ENCODE assay signal across 8 cellular contexts in genomic region chr19:11345122-11345752, GRCh38. TPM values are rescaled to one million over a fixed set of nuclear protein-coding genes. Genes with fewer than 3 reads are reported as not detected.
DNase-seq lines count a peak whose midpoint lies in the region; ATAC-seq, FAIRE-seq and TF ChIP-seq lines count a peak whose summit lies in the region.

No MANE protein-coding gene starts in this region.

- H3K27me3 Mint-ChIP-seq in naive thymus-derived CD8-positive, alpha-beta T cell: no peaks in the 10 kb centered on the region

- H3K36me3 Mint-ChIP-seq in naive thymus-derived CD8-positive, alpha-beta T cell: peaks cover 0 to 5% (median 0%) of the 10 kb centered on the region in 3 donors

- H3K4me1 ChIP-seq in aorta (ENCODE audit: control insufficient read depth in 1 of 2, insufficient read depth in 2 of 2, low read length in 2 of 2): no peaks in the 10 kb centered on the region

- H3K9me3 Mint-ChIP-seq in naive thymus-derived CD8-positive, alpha-beta T cell: peaks cover 0 to 7% (median 0%) of the 10 kb centered on the region in 9 donors

- no peak for ATAC-seq in naive thymus-derived CD8-positive, alpha-beta T cell
- ATAC-seq in HG03159 (IDR thresholded peaks at IDR 0.05; ENCODE audit: unreplicated experiment) (no peak), aorta (ENCODE audit: low FRiP score) (no peak), HG03045 (IDR thresholded peaks at IDR 0.05; ENCODE audit: unreplicated experiment) (no peak)

- H3K4me1 Mint-ChIP-seq in naive thymus-derived CD8-positive, alpha-beta T cell: peaks cover 17 to 36% (median 33%) of the 10 kb centered on the region in 4 donors

- TF ChIP-seq CTCF in C4-2B (conservative IDR thresholded peaks at IDR 0.05): no peak
- TF ChIP-seq CTCF in bronchial epithelial cell (IDR thresholded peaks at IDR 0.05; ENCODE audit: insufficient read depth, low read length, severe bottlenecking): no peak

- TF ChIP-seq RAD21 in Ishikawa (IDR thresholded peaks at IDR 0.05; ENCODE audit: low read depth): no peak; the same call in 1 of the 2 replicates

- DNase-seq in bronchial epithelial cell (ENCODE audit: low read depth) (peak; percentile 22), T1000 (lab: John Stamatoyannopoulos, UW) (no peak), aorta (no peak)
- DNase-seq in naive thymus-derived CD8-positive, alpha-beta T cell: no peak

- peaks cover 1% of the 10 kb centered on the region for H3K9me3 ChIP-seq in aorta (ENCODE audit: control insufficient read depth, low read length)

- H3K4me3 Mint-ChIP-seq in naive thymus-derived CD8-positive, alpha-beta T cell: peak overlapping the region; percentile 89 to 99 (median 94)

- H3K4me3 ChIP-seq in bronchial epithelial cell (ENCODE audit: low read depth, low read length) (peak overlapping the region; percentile 78), aorta (ENCODE audit: low read length in 2 of 2) (peak overlapping the region in 1 of 2 donors; percentile 39)

- POLR2A ChIA-PET in naive thymus-derived CD8-positive, alpha-beta T cell (lab: Charles Lee): interaction anchor here (0.6 kb wide), 1 partner anchor 28 kb away, joined by 4 read pairs; no protein-coding TSS in a partner anchor

- intact Hi-C loops in aorta (cut with DNase I): no loop called here

- no peak for TF ChIP-seq EP300 in Ishikawa (IDR thresholded peaks at IDR 0.05; ENCODE audit: borderline replicate concordance)

- FAIRE-seq in bronchial epithelial cell (lab: Jason Lieb, UNC): peak; percentile 23

- H3K27me3 ChIP-seq in bronchial epithelial cell (ENCODE audit: control insufficient read depth, insufficient read depth, low read length): no peaks in the 10 kb centered on the region
- H3K27me3 ChIP-seq in aorta (ENCODE audit: control insufficient read depth in 1 of 2, insufficient read depth in 2 of 2, low read length in 1 of 2): no peaks in the 10 kb centered on the region

- H3K27ac Mint-ChIP-seq in naive thymus-derived CD8-positive, alpha-beta T cell: peak overlapping the region in 9 of 10 donors; percentile 31 to 95 (median 89)

- peak overlapping the region; percentile 91 for H3K27ac ChIP-seq in C4-2B
- H3K27ac ChIP-seq in aorta (ENCODE audit: low read depth in 1 of 2, low read length in 2 of 2): peak overlapping the region in 1 of 2 donors; percentile 16

- peaks cover 3% of the 10 kb centered on the region for H3K36me3 ChIP-seq in bronchial epithelial cell (ENCODE audit: control insufficient read depth, insufficient read depth, low read length)
- no peaks in the 10 kb centered on the region for H3K36me3 ChIP-seq in aorta (ENCODE audit: control insufficient read depth in 1 of 2, insufficient read depth in 2 of 2, low read length in 1 of 2)

- WGBS in aorta, 2 donors: 21 to 27% methylated on average over 14 of the region's 14 CpGs

TF ChIP-seq in Ishikawa, 13 proteins besides CTCF, POLR2A, EP300 and RAD21:
- 0 out of 2 replicates have a peak, but pooled peaks have one; percentile 22 for TF ChIP-seq TEAD4 (IDR thresholded peaks at IDR 0.05)
- TF ChIP-seq NFIC (IDR thresholded peaks at IDR 0.05): peak; percentile 56; the same call in 1 of the 2 replicates
- no peak for TF ChIP-seq USF1 (IDR thresholded peaks at IDR 0.05)
- TF ChIP-seq TCF12 (IDR thresholded peaks at IDR 0.05; ENCODE audit: low read depth): no peak
- TF ChIP-seq REST (IDR thresholded peaks at IDR 0.05; ENCODE audit: low read depth): no peak
TF ChIP-seq in Ishikawa: peak in this region for 2.

RNA-seq across cellular contexts. Expression of gene TMEM205, which starts 0.8 kb away (rescaled TPM):
- 70.6 and 116 TPM in 2 replicates for total RNA-seq in bronchial epithelial cell
- total RNA-seq in naive thymus-derived CD8-positive, alpha-beta T cell: 10 to 100 TPM; 22.9 to 25.8 TPM
- polyA plus RNA-seq in naive thymus-derived CD8-positive, alpha-beta T cell: 10 to 100 TPM; 56.6 to 76.1 (median 66.8) TPM
- 10 to 100 TPM; 36.2 to 50.7 TPM for total RNA-seq in aorta
- polyA plus RNA-seq in aorta: 100 to 1,000 TPM in 1 of 2 donors, 10 to 100 TPM in 1; 25.5 to 119 TPM

RNA-seq across cellular contexts. Expression of gene CCDC159, which starts 1.1 kb away (rescaled TPM):
- total RNA-seq in bronchial epithelial cell (7.9 and 11.1 TPM in 2 replicates), aorta (10 to 100 TPM; 18.0 to 44.4 TPM)
- 10 to 100 TPM; 59.9 to 61.6 TPM for total RNA-seq in naive thymus-derived CD8-positive, alpha-beta T cell
- polyA plus RNA-seq in naive thymus-derived CD8-positive, alpha-beta T cell: 10 to 100 TPM; 13.7 to 16.8 (median 15.0) TPM
- 100 to 1,000 TPM in 1 of 2 donors, 10 to 100 TPM in 1; 28.3 to 111 TPM for polyA plus RNA-seq in aorta

RNA-seq across cellular contexts. Expression of gene RAB3D, which starts 5.8 kb away (rescaled TPM):
- total RNA-seq in bronchial epithelial cell: 37.4 and 88.3 TPM in 2 replicates
- 1 to 10 TPM; 4.5 to 4.9 TPM for total RNA-seq in naive thymus-derived CD8-positive, alpha-beta T cell
- 1 to 10 TPM in 1 of 3 donors, under 1 TPM in 2; 0.80 to 1.4 (median 0.89) TPM for polyA plus RNA-seq in naive thymus-derived CD8-positive, alpha-beta T cell
- 10 to 100 TPM; 26.7 to 32.7 TPM for total RNA-seq in aorta
- 1 to 10 TPM; 3.0 to 7.1 TPM for polyA plus RNA-seq in aorta

RNA-seq across cellular contexts. Expression of gene PLPPR2, which starts 10.0 kb away (rescaled TPM):
- total RNA-seq in bronchial epithelial cell (1.8 and 6.0 TPM in 2 replicates), aorta (10 to 100 TPM; 36.4 to 37.4 TPM)
- 1 to 10 TPM; 8.4 to 8.7 TPM for total RNA-seq in naive thymus-derived CD8-positive, alpha-beta T cell
- polyA plus RNA-seq in naive thymus-derived CD8-positive, alpha-beta T cell: under 1 TPM; 0.22 to 0.33 (median 0.30) TPM
- polyA plus RNA-seq in aorta: 10 to 100 TPM; 11.4 to 41.0 TPM

RNA-seq across cellular contexts. Expression of gene SWSAP1, which starts 29.2 kb away (rescaled TPM):
- total RNA-seq in bronchial epithelial cell (0.53 and 0.90 TPM in 2 replicates), aorta (1 to 10 TPM; 1.5 to 1.7 TPM)
- total RNA-seq in naive thymus-derived CD8-positive, alpha-beta T cell: 1 to 10 TPM; 5.6 to 5.7 TPM
- 1 to 10 TPM; 4.3 to 5.8 (median 4.7) TPM for polyA plus RNA-seq in naive thymus-derived CD8-positive, alpha-beta T cell
- 1 to 10 TPM in 1 of 2 donors, under 1 TPM in 1; 0.50 to 5.7 TPM for polyA plus RNA-seq in aorta
